ENCODE assay signal across 24 cellular contexts in genomic region chr17:39107141-39107540, GRCh38. TPM values are rescaled to one million over a fixed set of nuclear protein-coding genes. Genes with fewer than 3 reads are reported as not detected.
"Had no signal": no experiment of that assay in that cellular context is flagged by ENCODE, and none has a peak within 500 bp of the region (broad histone marks: within the 10 kb centered on the region; RNA-seq: fewer than 3 reads in every experiment).

No MANE protein-coding gene starts in this region.

- H3K9ac ChIP-seq: SK-N-SH had no signal

- H3K9me3 ChIP-seq: SK-N-SH had no signal

- H3K4me2 ChIP-seq: SK-N-SH had no signal

- DNase-seq: KBM-7, MV-4-11, NCI-H1092, NCI-H1105 treated with DMSO at 0.1 percent for 48 hours, NCI-H1436, NCI-H187, NCI-H2029, NCI-H2081 treated with DMSO at 0.1 percent for 48 hours, NCI-H2171, NCI-H226, NCI-H446, NCI-H510A, NCI-H524 treated with DMSO at 0.1 percent for 48 hours, NCI-H69, NCI-H774, Right ventricle myocardium superior, RPMI8226, SIG-M5, SK-N-SH, SW 1271 had no signal

RNA-seq across cellular contexts. Expression of gene PLXDC1, which starts 44.3 kb away (rescaled TPM):
- total RNA-seq: HT-29 had no signal

RNA-seq across cellular contexts. Expression of gene ARL5C, which starts 58.8 kb away (rescaled TPM):
- total RNA-seq: HT-29, LHCN-M2, MCF 10A, Right ventricle myocardium superior, SK-MEL-5 had no signal
- polyA plus RNA-seq: SK-N-SH had no signal
